ENCODE assay signal across 19 cellular contexts in genomic region chr10:6048281-6049030, GRCh38. TPM values are rescaled to one million over a fixed set of nuclear protein-coding genes. Genes with fewer than 3 reads are reported as not detected.
A peak's percentile ranks its signal among the peaks of the same experiment; 100 is the strongest.
DNase-seq lines count a peak whose midpoint lies in the region; ATAC-seq and TF ChIP-seq lines count a peak whose summit lies in the region.
"Had no signal": no experiment of that assay in that cellular context is flagged by ENCODE, and none has a peak within 500 bp of the region (broad histone marks: within the 10 kb centered on the region; RNA-seq: fewer than 3 reads in every experiment).

No MANE protein-coding gene starts in this region.

- peak overlapping the region in 10 of 11 experiments; percentile 81 to 98 (median 88); a peak in 19 of 22 replicates for H3K4me2 ChIP-seq in BLaER1 treated with 17β-estradiol and CSF1 and Interleukin-3, amounts not matched to agents 10 nM and 100 nM
- H3K4me2 ChIP-seq in hepatocyte, result no peak overlapping the region

- no peak for ATAC-seq in naive B cell (ENCODE audit: low read depth in 2 of 2)
- ATAC-seq in GM19328 (IDR thresholded peaks at IDR 0.05; ENCODE audit: unreplicated experiment), result no peak

- H3K36me3 Mint-ChIP-seq in CD8-positive, alpha-beta memory T cell, result peaks cover 0 to 3% (median 0%) of the 10 kb centered on the region in 3 donors
- H3K36me3 Mint-ChIP-seq in activated T-helper 1 cell treated with anti-CD3 and anti-CD28 coated beads, Interleukin-12 subunit alpha, Interleukin-12 subunit beta, Interleukin-2, Interleukin-4 antibody, amounts not matched to agents 30 ng/mL and 10 ng/mL and 1 ng/mL, durations not matched to agents 14 hours and 24 hours and 36 hours (ENCODE audit: low read depth), result peaks cover 80% of the 10 kb centered on the region
- no peaks in the 10 kb centered on the region for H3K36me3 Mint-ChIP-seq in naive B cell

- no peaks in the 10 kb centered on the region for H3K9me3 Mint-ChIP-seq in CD8-positive, alpha-beta memory T cell
- no peaks in the 10 kb centered on the region for H3K9me3 Mint-ChIP-seq in activated T-helper 1 cell treated with anti-CD3 and anti-CD28 coated beads, Interleukin-12 subunit alpha, Interleukin-12 subunit beta, Interleukin-2, Interleukin-4 antibody, amounts not matched to agents 30 ng/mL and 10 ng/mL and 1 ng/mL, durations not matched to agents 14 hours and 24 hours and 36 hours
- no peaks in the 10 kb centered on the region for H3K9me3 Mint-ChIP-seq in naive B cell
- H3K9me3 Mint-ChIP-seq: nephron had no signal

- peaks cover 0 to 3% (median 0%) of the 10 kb centered on the region in 11 experiments; a peak in 3 of 22 replicates for H3K9me3 ChIP-seq in BLaER1 treated with 17β-estradiol and CSF1 and Interleukin-3, amounts not matched to agents 10 nM and 100 nM (replicated peaks in 1 of 11)
- no peaks in the 10 kb centered on the region for H3K9me3 ChIP-seq in CD8-positive, alpha-beta memory T cell (ENCODE audit: low read length)
- H3K9me3 ChIP-seq in hepatocyte (ENCODE audit: low read depth), result no peaks in the 10 kb centered on the region

- H3K9me2 ChIP-seq in hepatocyte (replicated peaks; ENCODE audit: insufficient read depth), result no peaks in the 10 kb centered on the region

- H3K4me1 ChIP-seq in BLaER1 treated with 17β-estradiol and CSF1 and Interleukin-3, amounts not matched to agents 10 nM and 100 nM, result peaks cover 75 to 96% (median 93%) of the 10 kb centered on the region in 10 experiments
- H3K4me1 ChIP-seq in CD8-positive, alpha-beta memory T cell (ENCODE audit: insufficient read depth, low read length), result peaks cover 83% of the 10 kb centered on the region
- H3K4me1 ChIP-seq in hepatocyte (ENCODE audit: insufficient read depth), result no peaks in the 10 kb centered on the region

- no peak overlapping the region for H3K4me3 ChIP-seq in BLaER1 treated with 17β-estradiol and CSF1 and Interleukin-3, amounts not matched to agents 10 nM and 100 nM
- no peak overlapping the region for H3K4me3 ChIP-seq in CD8-positive, alpha-beta memory T cell (ENCODE audit: low read length)
- no peak overlapping the region for H3K4me3 ChIP-seq in hepatocyte
- H3K4me3 ChIP-seq: skin epidermis had no signal

- H3K27me3 ChIP-seq in BLaER1 treated with 17β-estradiol and CSF1 and Interleukin-3, amounts not matched to agents 10 nM and 100 nM, result no peaks in the 10 kb centered on the region
- H3K27me3 ChIP-seq in CD8-positive, alpha-beta memory T cell (ENCODE audit: insufficient read depth, low read length, poor library complexity, severe bottlenecking), result no peaks in the 10 kb centered on the region
- peaks cover 5% of the 10 kb centered on the region for H3K27me3 ChIP-seq in hepatocyte

- TF ChIP-seq CTCF in hepatocyte (IDR thresholded peaks at IDR 0.05; ENCODE audit: poor library complexity), result no peak

- H2AFZ ChIP-seq in hepatocyte, result no peak overlapping the region

- no peak for DNase-seq in CD8-positive, alpha-beta memory T cell
- no peak for DNase-seq in activated T-helper 1 cell treated with anti-CD3 and anti-CD28 coated beads, Interleukin-12 subunit alpha, Interleukin-12 subunit beta, Interleukin-2, Interleukin-4 antibody, amounts not matched to agents 30 ng/mL and 10 ng/mL and 1 ng/mL, durations not matched to agents 14 hours and 24 hours and 36 hours (ENCODE audit: low spot score)
- DNase-seq in naive B cell, result no peak
- no peak for DNase-seq in hepatocyte (ENCODE audit: low spot score)
- no peak for DNase-seq in COLO668 (lab: John Stamatoyannopoulos, UW; ENCODE audit: unreplicated experiment)
- no peak for DNase-seq in activated effector memory CD4-positive, alpha-beta T cell treated with Interleukin-2 at 50 U/mL for 16 hours
- DNase-seq: cerebellar nuclear complex; HCEC 1CT; NCI-H2081; NCI-H446 treated with DMSO at 0.1 percent for 48 hours; stimulated activated CD4-positive, alpha-beta T cell treated with anti-CD3 and anti-CD28 coated beads, Interleukin-4, amount 100 ng/mL, for 1 hour had no signal

- H3K79me2 ChIP-seq in hepatocyte, result no peaks in the 10 kb centered on the region

- peaks cover 0 to 41% (median 0%) of the 10 kb centered on the region in 11 experiments; a peak in 2 of 22 replicates for H4K20me1 ChIP-seq in BLaER1 treated with 17β-estradiol and CSF1 and Interleukin-3, amounts not matched to agents 10 nM and 100 nM
- no peaks in the 10 kb centered on the region for H4K20me1 ChIP-seq in hepatocyte (ENCODE audit: insufficient read depth, poor library complexity, severe bottlenecking)

- intact Hi-C loops in activated T-helper 1 cell treated with anti-CD3 and anti-CD28 coated beads, Interleukin-12 subunit alpha, Interleukin-12 subunit beta, Interleukin-2, Interleukin-4 antibody, amounts not matched to agents 30 ng/mL and 10 ng/mL and 1 ng/mL, durations not matched to agents 14 hours and 24 hours and 36 hours (cut with micrococcal nuclease), result no loop called here

- 93% methylated on average over 7 of the region's 7 CpGs for WGBS in hepatocyte (ENCODE audit: low lambda C conversion rate, missing lambda C conversion rate)

- peak overlapping the region in 2 of 11 experiments; percentile 7 to 74; a peak in 3 of 22 replicates for H3K27ac ChIP-seq in BLaER1 treated with 17β-estradiol and CSF1 and Interleukin-3, amounts not matched to agents 10 nM and 100 nM
- H3K27ac ChIP-seq in CD8-positive, alpha-beta memory T cell (ENCODE audit: low read depth, low read length), result no peak overlapping the region
- no peak overlapping the region for H3K27ac ChIP-seq in hepatocyte

- H3K9ac ChIP-seq in BLaER1 treated with 17β-estradiol and CSF1 and Interleukin-3, amounts not matched to agents 10 nM and 100 nM, result no peak overlapping the region

- H3K4me1 Mint-ChIP-seq in CD8-positive, alpha-beta memory T cell, result peaks cover 77 to 92% (median 82%) of the 10 kb centered on the region in 3 donors
- H3K4me1 Mint-ChIP-seq in activated T-helper 1 cell treated with anti-CD3 and anti-CD28 coated beads, Interleukin-12 subunit alpha, Interleukin-12 subunit beta, Interleukin-2, Interleukin-4 antibody, amounts not matched to agents 30 ng/mL and 10 ng/mL and 1 ng/mL, durations not matched to agents 14 hours and 24 hours and 36 hours (ENCODE audit: low read depth), result peaks cover 94% of the 10 kb centered on the region
- H3K4me1 Mint-ChIP-seq in naive B cell, result peaks cover 72 to 89% (median 89%) of the 10 kb centered on the region in 3 donors

- no peaks in the 10 kb centered on the region for H3K36me3 ChIP-seq in BLaER1 treated with 17β-estradiol and CSF1 and Interleukin-3, amounts not matched to agents 10 nM and 100 nM
- no peaks in the 10 kb centered on the region for H3K36me3 ChIP-seq in CD8-positive, alpha-beta memory T cell (ENCODE audit: insufficient read depth, low read length)
- no peaks in the 10 kb centered on the region for H3K36me3 ChIP-seq in hepatocyte (replicated peaks; ENCODE audit: insufficient read depth, low read depth)

- H3K27me3 Mint-ChIP-seq in CD8-positive, alpha-beta memory T cell, result peaks cover 0 to 6% of the 10 kb centered on the region in 2 donors
- no peaks in the 10 kb centered on the region for H3K27me3 Mint-ChIP-seq in activated T-helper 1 cell treated with anti-CD3 and anti-CD28 coated beads, Interleukin-12 subunit alpha, Interleukin-12 subunit beta, Interleukin-2, Interleukin-4 antibody, amounts not matched to agents 30 ng/mL and 10 ng/mL and 1 ng/mL, durations not matched to agents 14 hours and 24 hours and 36 hours (ENCODE audit: insufficient read depth)
- H3K27me3 Mint-ChIP-seq in naive B cell, result no peaks in the 10 kb centered on the region

- CTCF ChIA-PET in CD8-positive, alpha-beta memory T cell (lab: Charles Lee), result interaction anchor here (4.0 to 6.5 kb wide), 2 partner anchors 34 to 38 kb away, joined by 52 to 57 read pairs; no protein-coding TSS in a partner anchor

- POLR2A ChIA-PET in CD8-positive, alpha-beta memory T cell (lab: Charles Lee), result interaction anchor here (0.5 to 3.5 kb wide), 2 partner anchors 7 to 11 kb away, joined by 3 to 20 read pairs; no protein-coding TSS in a partner anchor

- peak overlapping the region in 6 of 8 donors; percentile 12 to 99 (median 74) for H3K27ac Mint-ChIP-seq in CD8-positive, alpha-beta memory T cell
- peak overlapping the region; percentile 69 for H3K27ac Mint-ChIP-seq in activated T-helper 1 cell treated with anti-CD3 and anti-CD28 coated beads, Interleukin-12 subunit alpha, Interleukin-12 subunit beta, Interleukin-2, Interleukin-4 antibody, amounts not matched to agents 30 ng/mL and 10 ng/mL and 1 ng/mL, durations not matched to agents 14 hours and 24 hours and 36 hours
- peak overlapping the region in 5 of 6 donors; percentile 94 to 99 (median 99) for H3K27ac Mint-ChIP-seq in naive B cell
- H3K27ac Mint-ChIP-seq: nephron, progenitor cell of endocrine pancreas had no signal

- peak overlapping the region in 3 of 7 donors; percentile 27 to 69 (median 41) for H3K4me3 Mint-ChIP-seq in CD8-positive, alpha-beta memory T cell
- H3K4me3 Mint-ChIP-seq in activated T-helper 1 cell treated with anti-CD3 and anti-CD28 coated beads, Interleukin-12 subunit alpha, Interleukin-12 subunit beta, Interleukin-2, Interleukin-4 antibody, amounts not matched to agents 30 ng/mL and 10 ng/mL and 1 ng/mL, durations not matched to agents 14 hours and 24 hours and 36 hours, result peak overlapping the region; percentile 28
- H3K4me3 Mint-ChIP-seq in naive B cell, result peak overlapping the region in 6 of 8 donors; percentile 58 to 97 (median 84)
- H3K4me3 Mint-ChIP-seq: nephron had no signal

RNA-seq across cellular contexts. Expression of gene IL2RA, which starts 13.7 kb away (rescaled TPM):
- total RNA-seq in CD8-positive, alpha-beta memory T cell, result 1,000 to 10,000 TPM; 1,178 to 1,224 TPM
- polyA plus RNA-seq in CD8-positive, alpha-beta memory T cell, result 8.3 TPM
- total RNA-seq in activated T-helper 1 cell treated with anti-CD3 and anti-CD28 coated beads, Interleukin-12 subunit alpha, Interleukin-12 subunit beta, Interleukin-2, Interleukin-4 antibody, amounts not matched to agents 30 ng/mL and 10 ng/mL and 1 ng/mL, durations not matched to agents 14 hours and 24 hours and 36 hours, result 1,237 and 1,254 TPM in 2 replicates
- 1 to 10 TPM; 1.8 to 9.2 (median 4.7) TPM for polyA plus RNA-seq in naive B cell (ENCODE audit: low read depth in 6 of 6)
- total RNA-seq in hepatocyte, result not detected in 2 replicates
- not detected in 2 replicates for polyA plus RNA-seq in hepatocyte
- total RNA-seq: G401, lung microvascular endothelial cell, progenitor cell of endocrine pancreas, temporal lobe had no signal

RNA-seq across cellular contexts. Expression of gene RBM17, which starts 40.4 kb away (rescaled TPM):
- 100 to 1,000 TPM; 269 to 282 TPM for total RNA-seq in CD8-positive, alpha-beta memory T cell
- polyA plus RNA-seq in CD8-positive, alpha-beta memory T cell, result 91.8 TPM
- 265 and 283 TPM in 2 replicates for total RNA-seq in activated T-helper 1 cell treated with anti-CD3 and anti-CD28 coated beads, Interleukin-12 subunit alpha, Interleukin-12 subunit beta, Interleukin-2, Interleukin-4 antibody, amounts not matched to agents 30 ng/mL and 10 ng/mL and 1 ng/mL, durations not matched to agents 14 hours and 24 hours and 36 hours
- 100 to 1,000 TPM in 1 of 6 donors, 10 to 100 TPM in 5; 50.4 to 118 (median 89.6) TPM for polyA plus RNA-seq in naive B cell (ENCODE audit: low read depth in 6 of 6)
- total RNA-seq in hepatocyte, result 35.6 and 46.7 TPM in 2 replicates
- 112 and 126 TPM in 2 replicates for polyA plus RNA-seq in hepatocyte

Comparison
In these comparisons a context has a peak if more than half of its experiments do, and no peak if none do; other contexts are left out.
1. RNA of gene IL2RA, which starts 13.7 kb away (total RNA-seq): 1,237 to 1,254 TPM in activated T-helper 1 cell treated with anti-CD3 and anti-CD28 coated beads, Interleukin-12 subunit alpha, Interleukin-12 subunit beta, Interleukin-2, Interleukin-4 antibody, amounts not matched to agents 30 ng/mL and 10 ng/mL and 1 ng/mL, durations not matched to agents 14 hours and 24 hours and 36 hours and 1,178 to 1,224 TPM in CD8-positive, alpha-beta memory T cell; not detected in hepatocyte; every median in the first group is over 1,000 times any median in the second.
2. Peak in every context shown above with its lines, with median percentiles within 50 percentile points of each other: H3K27ac Mint-ChIP-seq.